1 cellular context compared by ENCODE assay signal in genomic region chr20:56987992-56988391, GRCh38.
TF ChIP-seq lines count a peak whose summit lies in the region.

No MANE protein-coding gene starts in this region.

TF ChIP-seq in K562, 482 proteins besides CTCF, POLR2A, EP300 and RAD21 (continued from another document):
- TF ChIP-seq JUN (IDR thresholded peaks at IDR 0.05; ENCODE audit: borderline replicate concordance, low read depth, low read length) = 0 out of 2 replicates have a peak, but pooled peaks have one; percentile 42
- TF ChIP-seq JUN (CRISPR knock-in tag; IDR thresholded peaks at IDR 0.05; ENCODE audit: borderline replicate concordance) = no peak
- TF ChIP-seq HNRNPLL (IDR thresholded peaks at IDR 0.05; ENCODE audit: low read depth, low read length, poor library complexity, severe bottlenecking) = no peak
- 0 out of 2 replicates have a peak, but pooled peaks have one; percentile 17 for TF ChIP-seq CXXC5 (CRISPR knock-in tag; IDR thresholded peaks at IDR 0.05)
- TF ChIP-seq CREM (IDR thresholded peaks at IDR 0.05; ENCODE audit: low read depth) = peak; percentile 38; the same call in 1 of the 2 replicates
- TF ChIP-seq FOS (IDR thresholded peaks at IDR 0.05; ENCODE audit: extremely low read depth, insufficient read length) = peak; percentile 10
- peak; percentile 58; the same call in 1 of the 2 replicates for TF ChIP-seq DPF2 (IDR thresholded peaks at IDR 0.05)
- peak; percentile 41 for TF ChIP-seq PKNOX1 (IDR thresholded peaks at IDR 0.05)
- 0 out of 2 replicates have a peak, but pooled peaks have one; percentile 10 for TF ChIP-seq BCOR (IDR thresholded peaks at IDR 0.05)
- TF ChIP-seq FOSL1 (tag; conservative IDR thresholded peaks at IDR 0.05) = peak; percentile 91
- TF ChIP-seq JUND (IDR thresholded peaks at IDR 0.05; ENCODE audit: borderline replicate concordance, low read depth, low read length) = peak; percentile 85
- TF ChIP-seq JUND (tag; IDR thresholded peaks at IDR 0.05; ENCODE audit: borderline replicate concordance, low read depth, low read length) = peak; percentile 80; the same call in 1 of the 3 replicates
